In the genomic region with DNA sequence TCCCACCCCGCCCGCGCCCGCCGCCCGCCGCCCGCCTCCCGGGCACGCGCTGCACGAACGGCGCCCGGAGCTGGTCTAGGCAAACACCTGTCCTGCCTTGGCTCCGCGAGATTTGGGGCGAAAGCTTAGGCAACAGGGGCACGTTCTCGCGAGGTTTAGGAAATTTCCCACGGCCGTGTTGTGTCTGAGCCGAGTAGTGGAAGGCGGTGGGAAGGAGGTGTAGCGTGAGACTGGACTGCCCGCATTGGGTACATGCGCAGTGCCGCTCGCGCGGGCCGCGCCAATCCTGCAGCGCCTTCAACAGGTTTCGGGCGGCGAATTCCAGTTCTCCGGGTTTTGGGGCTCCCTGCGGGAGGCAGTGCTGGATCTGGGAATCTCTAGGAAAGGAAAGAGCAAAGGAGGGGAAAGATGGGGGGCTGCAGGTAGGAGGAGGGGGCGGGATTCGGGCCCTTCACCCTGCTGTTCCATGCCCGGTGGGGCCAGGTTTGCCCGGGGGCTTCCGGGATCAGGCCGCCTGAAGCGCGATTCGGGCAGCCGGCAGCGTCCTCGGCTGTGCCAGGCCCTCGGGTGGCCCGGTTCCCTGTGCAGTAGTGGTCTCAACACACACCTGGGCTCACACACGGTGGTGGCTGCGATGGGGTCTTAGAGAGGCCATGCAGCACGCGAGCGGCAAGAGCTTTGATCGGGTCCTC, we compare ENCODE assay signal across 8 cellular contexts. TPM values are rescaled to one million over a fixed set of nuclear protein-coding genes. Genes with fewer than 3 reads are reported as not detected.
DNase-seq lines count a peak whose midpoint lies in the region; ATAC-seq and TF ChIP-seq lines count a peak whose summit lies in the region.

No MANE protein-coding gene starts in this region.

- intact Hi-C loops in left cardiac atrium (cut with DNase I), result loop anchor here in 1 of 2 donors (10.0 kb wide), 1 partner anchor 395 kb away; no protein-coding TSS in a partner anchor
- intact Hi-C loops in posterior vena cava (cut with DNase I), result loop anchor here (5.0 to 10.0 kb wide), 2 partner anchors 157 to 295 kb away; no protein-coding TSS in a partner anchor
- intact Hi-C loops in upper lobe of right lung (cut with DNase I), result no loop called here

- ATAC-seq in HG02870 (IDR thresholded peaks at IDR 0.05; ENCODE audit: unreplicated experiment), result peak; percentile 60
- ATAC-seq in T-cell (replicated peaks in 1 of 4), result peak; percentile 77 to 82 (median 80)
- ATAC-seq in left cardiac atrium, result peak; percentile 94 to 95
- ATAC-seq in upper lobe of right lung, result peak; percentile 91

- H3K27ac Mint-ChIP-seq in T-cell, result peak overlapping the region; percentile 99 to 100

- peak overlapping the region; percentile 83 for H3K4me3 ChIP-seq in upper lobe of right lung

- H3K27ac ChIP-seq in upper lobe of right lung, result peak overlapping the region; percentile 92

- in situ Hi-C loops in GM13976 (cut with MboI; ENCODE audit: low sequenced_read_pairs, unreplicated experiment), result loop anchor here (10.0 kb wide), 1 partner anchor 245 kb away; no protein-coding TSS in a partner anchor

- CTCF ChIA-PET in T-cell (lab: Charles Lee), result interaction anchor here in 1 of 2 donors (0.6 to 2.9 kb wide), 9 partner anchors 10 to 902 kb away, joined by 3 to 24 read pairs (median 4); no protein-coding TSS in a partner anchor

- H3K4me3 Mint-ChIP-seq in T-cell, result peak overlapping the region; percentile 91 to 99 (median 99)

- peaks cover 25 to 44% (median 39%) of the 10 kb centered on the region in 3 donors for H3K4me1 Mint-ChIP-seq in T-cell

- H3K36me3 Mint-ChIP-seq in T-cell, result no peaks in the 10 kb centered on the region

- DNase-seq in GM13976 (ENCODE audit: low spot score) (peak; percentile 94), NCI-H146 (lab: John Stamatoyannopoulos, UW) (peak; percentile 99), T-cell (peak; percentile 89 to 96 (median 94)), amniotic stem cell (lab: John Stamatoyannopoulos, UW) (peak; percentile 98), left cardiac atrium (peak; percentile 97), posterior vena cava (ENCODE audit: low spot score) (peak; percentile 99), upper lobe of right lung (peak; percentile 99)

- TF ChIP-seq CTCF in GM13976 (IDR thresholded peaks at IDR 0.05; ENCODE audit: borderline replicate concordance, control extremely low read depth, extremely low read depth, insufficient read depth, missing control alignments), result peak; percentile 60
- no peak for TF ChIP-seq CTCF in upper lobe of right lung (IDR thresholded peaks at IDR 0.05)

- H3K36me3 ChIP-seq in upper lobe of right lung, result no peaks in the 10 kb centered on the region

- H3K27me3 Mint-ChIP-seq in T-cell, result no peaks in the 10 kb centered on the region

- no peaks in the 10 kb centered on the region for H3K9me3 ChIP-seq in upper lobe of right lung

- POLR2A ChIA-PET in T-cell (lab: Charles Lee), result interaction anchor here (0.5 to 1.6 kb wide), 11 partner anchors 49 to 567 kb away, joined by 3 to 14 read pairs (median 4); partner anchors contain the start of gene TBC1D19 (in 1 of the 2)

- H3K4me1 ChIP-seq in upper lobe of right lung, result peaks cover 7% of the 10 kb centered on the region

- no peaks in the 10 kb centered on the region for H3K27me3 ChIP-seq in upper lobe of right lung

- H3K9me3 Mint-ChIP-seq in T-cell, result peaks cover 0 to 20% (median 4%) of the 10 kb centered on the region in 3 donors

RNA-seq across cellular contexts. Expression of gene RBPJ, which starts 1.2 kb away (rescaled TPM):
- total RNA-seq in T-cell (10 to 100 TPM; 55.6 to 81.1 (median 60.5) TPM), left cardiac atrium (10 to 100 TPM; 49.6 to 63.5 TPM), posterior vena cava (100 to 1,000 TPM in 1 of 2 donors, 10 to 100 TPM in 1; 78.4 to 116 TPM), upper lobe of right lung (86.2 TPM)

Comparison
In these comparisons a context has a peak if more than half of its experiments do, and no peak if none do; other contexts are left out.
1. Peak in every context shown above with its lines: DNase-seq, ATAC-seq, H3K4me3 ChIP-seq and H3K27ac ChIP-seq.